1 cellular context compared by ENCODE assay signal in genomic region chr18:23585007-23585871, GRCh38.
TF ChIP-seq lines count a peak whose summit lies in the region.

No MANE protein-coding gene starts in this region.

TF ChIP-seq in GM12878, 131 proteins besides CTCF, POLR2A, EP300 and RAD21 (continued from another document):
- no peak for TF ChIP-seq ZBTB4 (CRISPR knock-in tag; IDR thresholded peaks at IDR 0.05)
- TF ChIP-seq MEF2B (IDR thresholded peaks at IDR 0.05; ENCODE audit: partially characterized antibody, poor library complexity, severe bottlenecking): peak; percentile 80
- peak; percentile 54 to 64; a peak in 3 of 4 replicates for TF ChIP-seq IKZF2 (IDR thresholded peaks at IDR 0.05)
- peak; percentile 44; the same call in 1 of the 2 replicates for TF ChIP-seq ATF7 (IDR thresholded peaks at IDR 0.05; ENCODE audit: low read depth)
- peak; percentile 38 for TF ChIP-seq IKZF1 (conservative IDR thresholded peaks at IDR 0.05)
- TF ChIP-seq MTA2 (IDR thresholded peaks at IDR 0.05; ENCODE audit: low read depth): peak; percentile 44
